In genomic region chr5:148723143-148723542, GRCh38 we compare ENCODE assay signal across 21 cellular contexts.
DNase-seq lines count a peak whose midpoint lies in the region; ATAC-seq, FAIRE-seq and TF ChIP-seq lines count a peak whose summit lies in the region.
"Had no signal": no experiment of that assay in that cellular context is flagged by ENCODE, and none has a peak within 500 bp of the region (broad histone marks: within the 10 kb centered on the region; RNA-seq: fewer than 3 reads in every experiment).

No MANE protein-coding gene starts in this region.

- no TSS peak for BruUV-seq in K562 (replicated peaks; lab: Mats Ljungman, UMichigan)

- H3K4me2 ChIP-seq in A549 (no peak overlapping the region), K562 (ENCODE audit: insufficient read depth, low read length) (no peak overlapping the region)
- H3K4me2 ChIP-seq: BLaER1 treated with 17β-estradiol and CSF1 and Interleukin-3, amounts not matched to agents 10 nM and 100 nM had no signal

- DNase-seq in A549 (ENCODE audit: low read depth in 1 of 2, low spot score in 1 of 2) (no peak), K562 (ENCODE audit: extremely low read depth in 1 of 4, low spot score in 3 of 4) (no peak)
- no peak for DNase-seq in activated CD4-positive, alpha-beta memory T cell treated with anti-CD3 and anti-CD28 coated beads for 36 hours
- DNase-seq: 8988T; AML-193; Caco-2; Calu3; CD4-positive, alpha-beta T cell; CD8-positive, alpha-beta T cell; DMS79 treated with DMSO at 0.1 percent for 48 hours; GF-D8 had no signal

- H3K4me1 ChIP-seq in A549 = no peaks in the 10 kb centered on the region
- no peaks in the 10 kb centered on the region for H3K4me1 ChIP-seq in HEK293 (ENCODE audit: control insufficient read depth, insufficient read depth, low read length)
- H3K4me1 ChIP-seq in K562 (replicated peaks in 1 of 2; ENCODE audit: control insufficient read depth in 2 of 2, insufficient read depth in 2 of 2, low read length in 2 of 2) = no peaks in the 10 kb centered on the region; a peak in 1 of 5 replicates
- H3K4me1 ChIP-seq: Caco-2 had no signal

- H3K4me3 ChIP-seq in A549 = no peak overlapping the region
- H3K4me3 ChIP-seq in HEK293 (ENCODE audit: low read depth, low read length) = no peak overlapping the region
- no peak overlapping the region for H3K4me3 ChIP-seq in K562
- H3K4me3 ChIP-seq: BLaER1 treated with 17β-estradiol and CSF1 and Interleukin-3, amounts not matched to agents 10 nM and 100 nM had no signal

- TF ChIP-seq CTCF in A549 (IDR thresholded peaks at IDR 0.05) (no peak), HEK293 (tag by site-specific recombination; IDR thresholded peaks at IDR 0.05) (no peak), K562 (IDR thresholded peaks at IDR 0.05 in 2 of 3, conservative IDR thresholded peaks at IDR 0.05 in 1 of 3; ENCODE audit: insufficient read depth in 2 of 3, low read depth in 1 of 3, low read length in 3 of 3) (no peak)

- no peaks in the 10 kb centered on the region for H3K9me1 ChIP-seq in K562 (ENCODE audit: control insufficient read depth, insufficient read depth, low read length)

- H3K4me1 Mint-ChIP-seq in activated CD4-positive, alpha-beta memory T cell treated with anti-CD3 and anti-CD28 coated beads for 36 hours (ENCODE audit: low read depth) = no peaks in the 10 kb centered on the region
- H3K4me1 Mint-ChIP-seq: B cell had no signal

- CTCF ChIA-PET in A549 (lab: Yijun Ruan, JAX) = interaction anchor here (1.9 to 2.5 kb wide), 2 partner anchors 10 to 392 kb away, joined by 5 to 13 read pairs; no protein-coding TSS in a partner anchor
- CTCF ChIA-PET in HEK293 (lab: Yijun Ruan, JAX) = interaction anchor here (0.6 to 1.2 kb wide), 3 partner anchors 10 to 324 kb away, joined by 4 to 5 read pairs (median 4); no protein-coding TSS in a partner anchor
- CTCF ChIA-PET in K562 (lab: Yijun Ruan, JAX; ENCODE audit: low intra/inter-chr PET ratio) = no interaction called here
- CTCF ChIA-PET in activated CD4-positive, alpha-beta memory T cell treated with anti-CD3 and anti-CD28 coated beads for 36 hours (lab: Charles Lee) = interaction anchor here (0.6 kb wide), 1 partner anchor 546 kb away, joined by 4 read pairs; no protein-coding TSS in a partner anchor

- ATAC-seq in A549 (no peak), K562 (no peak), HG03039 (IDR thresholded peaks at IDR 0.05; ENCODE audit: unreplicated experiment) (no peak)
- ATAC-seq: CD8-positive, alpha-beta T cell had no signal

- FAIRE-seq in A549 (lab: Jason Lieb, UNC) (no peak), K562 (lab: Jason Lieb, UNC) (no peak)
- FAIRE-seq: A204.1, D721Med, G401.6, GM12891, GM19239 had no signal

- no peak overlapping the region for H3K27ac Mint-ChIP-seq in activated CD4-positive, alpha-beta memory T cell treated with anti-CD3 and anti-CD28 coated beads for 36 hours
- H3K27ac Mint-ChIP-seq: B cell; CD4-positive, alpha-beta T cell; CD8-positive, alpha-beta T cell had no signal

- H3K4me3 Mint-ChIP-seq in activated CD4-positive, alpha-beta memory T cell treated with anti-CD3 and anti-CD28 coated beads for 36 hours = no peak overlapping the region
- H3K4me3 Mint-ChIP-seq: B cell; CD4-positive, alpha-beta T cell; CD8-positive, alpha-beta T cell had no signal

- H3K9ac ChIP-seq in K562 (ENCODE audit: insufficient read depth in 1 of 2, low read depth in 2 of 2, low read length in 2 of 2) = no peak overlapping the region
- H3K9ac ChIP-seq: BLaER1 treated with 17β-estradiol and CSF1 and Interleukin-3, amounts not matched to agents 10 nM and 100 nM had no signal

- in situ Hi-C loops in K562 (cut with MboI) = loop anchor here (25.0 kb wide), 1 partner anchor 761 kb away; no protein-coding TSS in a partner anchor

- H3K9me3 ChIP-seq in A549 (no peaks in the 10 kb centered on the region), HEK293 (ENCODE audit: control insufficient read depth, insufficient read depth, low read depth, low read length) (no peaks in the 10 kb centered on the region), K562 (replicated peaks; ENCODE audit: control insufficient read depth, insufficient read depth, low read depth, low read length) (no peaks in the 10 kb centered on the region)
- H3K9me3 ChIP-seq: BLaER1 treated with 17β-estradiol and CSF1 and Interleukin-3, amounts not matched to agents 10 nM and 100 nM; Caco-2 had no signal

- no peaks in the 10 kb centered on the region for H4K20me1 ChIP-seq in K562 (replicated peaks; ENCODE audit: control insufficient read depth, insufficient read depth, low read length)
- H4K20me1 ChIP-seq: BLaER1 treated with 17β-estradiol and CSF1 and Interleukin-3, amounts not matched to agents 10 nM and 100 nM had no signal

- no peak overlapping the region for H2AFZ ChIP-seq in K562 (ENCODE audit: low read depth, low read length)

- POLR2A ChIA-PET in A549 (lab: Yijun Ruan, JAX) (no interaction called here), HEK293 (lab: Yijun Ruan, JAX) (no interaction called here), K562 (lab: Yijun Ruan, JAX) (no interaction called here)
- POLR2A ChIA-PET in activated CD4-positive, alpha-beta memory T cell treated with anti-CD3 and anti-CD28 coated beads for 36 hours (lab: Charles Lee) = no interaction called here

- H3K27ac ChIP-seq in A549 (no peak overlapping the region), HEK293 (ENCODE audit: extremely low read depth, low read depth, low read length) (no peak overlapping the region), K562 (ENCODE audit: extremely low read depth, low read depth, low read length) (no peak overlapping the region)
- H3K27ac ChIP-seq: BLaER1 treated with 17β-estradiol and CSF1 and Interleukin-3, amounts not matched to agents 10 nM and 100 nM; C4-2B had no signal

- H3K9me3 Mint-ChIP-seq in activated CD4-positive, alpha-beta memory T cell treated with anti-CD3 and anti-CD28 coated beads for 36 hours = no peaks in the 10 kb centered on the region
- H3K9me3 Mint-ChIP-seq: CD4-positive, alpha-beta T cell; CD8-positive, alpha-beta T cell had no signal

- intact Hi-C loops in K562 (cut with micrococcal nuclease) = no loop called here
- intact Hi-C loops in activated CD4-positive, alpha-beta memory T cell treated with anti-CD3 and anti-CD28 coated beads for 36 hours (cut with micrococcal nuclease) = no loop called here

- peaks cover 26% of the 10 kb centered on the region for H3K27me3 Mint-ChIP-seq in activated CD4-positive, alpha-beta memory T cell treated with anti-CD3 and anti-CD28 coated beads for 36 hours

- no peak for TF ChIP-seq EP300 in A549 (IDR thresholded peaks at IDR 0.05)
- no peak for TF ChIP-seq EP300 in K562 (IDR thresholded peaks at IDR 0.05; ENCODE audit: low read length)

- H3K36me3 ChIP-seq in HEK293 (ENCODE audit: control insufficient read depth in 2 of 2, insufficient read depth in 1 of 2, low read length in 2 of 2) (no peaks in the 10 kb centered on the region), K562 (ENCODE audit: control insufficient read depth, insufficient read depth, low read length) (no peaks in the 10 kb centered on the region)
- H3K36me3 ChIP-seq: BLaER1 treated with 17β-estradiol and CSF1 and Interleukin-3, amounts not matched to agents 10 nM and 100 nM had no signal

- TF ChIP-seq RAD21 in A549 (conservative IDR thresholded peaks at IDR 0.05 in 1 of 2, IDR thresholded peaks at IDR 0.05 in 1 of 2) (no peak), K562 (CRISPR knock-in tag; conservative IDR thresholded peaks at IDR 0.05 in 1 of 2, IDR thresholded peaks at IDR 0.05 in 1 of 2) (no peak)

- no peak for TF ChIP-seq POLR2A in A549 (IDR thresholded peaks at IDR 0.05; ENCODE audit: low read length)
- TF ChIP-seq POLR2A in K562 (conservative IDR thresholded peaks at IDR 0.05) = no peak

- H3K79me2 ChIP-seq in K562 (ENCODE audit: control insufficient read depth, insufficient read depth, low read length) = no peaks in the 10 kb centered on the region

- H3K27me3 ChIP-seq in K562 (ENCODE audit: control insufficient read depth in 2 of 2, insufficient read depth in 2 of 2, low read length in 2 of 2) = peaks cover 0 to 10% of the 10 kb centered on the region in 2 experiments; a peak in 2 of 5 replicates
- H3K27me3 ChIP-seq: BLaER1 treated with 17β-estradiol and CSF1 and Interleukin-3, amounts not matched to agents 10 nM and 100 nM had no signal

- no peaks in the 10 kb centered on the region for H3K36me3 Mint-ChIP-seq in activated CD4-positive, alpha-beta memory T cell treated with anti-CD3 and anti-CD28 coated beads for 36 hours
- H3K36me3 Mint-ChIP-seq: CD8-positive, alpha-beta T cell had no signal

TF ChIP-seq in A549, 52 proteins besides CTCF, POLR2A, EP300 and RAD21:
- peak; percentile 7 to 31; a peak in 1 of 4 replicates for TF ChIP-seq CEBPB (IDR thresholded peaks at IDR 0.05)
- no peak for TF ChIP-seq RFX5 (IDR thresholded peaks at IDR 0.05)

TF ChIP-seq in HEK293, 187 proteins besides CTCF, POLR2A, EP300 and RAD21:
- TF ChIP-seq ZNF677 (tag by site-specific recombination; IDR thresholded peaks at IDR 0.05) = peak; percentile 72
- no peak for TF ChIP-seq ZNF623 (tag by site-specific recombination; IDR thresholded peaks at IDR 0.05)
- no peak for TF ChIP-seq KLF16 (tag by site-specific recombination; IDR thresholded peaks at IDR 0.05)
- no peak for TF ChIP-seq ZNF521 (tag by site-specific recombination; IDR thresholded peaks at IDR 0.05)
- no peak for TF ChIP-seq ZNF112 (tag by site-specific recombination; IDR thresholded peaks at IDR 0.05)
TF ChIP-seq in HEK293: peak in this region for 1.

TF ChIP-seq in K562, 482 proteins besides CTCF, POLR2A, EP300 and RAD21 (continues in another document):
- TF ChIP-seq CEBPG (CRISPR knock-in tag; IDR thresholded peaks at IDR 0.05) (no peak), CEBPG (tag; conservative IDR thresholded peaks at IDR 0.05 in 1 of 2, IDR thresholded peaks at IDR 0.05 in 1 of 2) (peak in 1 of 2 experiments; percentile 60; a peak in 2 of 4 replicates), KHSRP (IDR thresholded peaks at IDR 0.05) (no peak), CEBPB (tag; IDR thresholded peaks at IDR 0.05) (peak; percentile 40; the same call in 1 of the 2 replicates)
